In the genomic region with DNA sequence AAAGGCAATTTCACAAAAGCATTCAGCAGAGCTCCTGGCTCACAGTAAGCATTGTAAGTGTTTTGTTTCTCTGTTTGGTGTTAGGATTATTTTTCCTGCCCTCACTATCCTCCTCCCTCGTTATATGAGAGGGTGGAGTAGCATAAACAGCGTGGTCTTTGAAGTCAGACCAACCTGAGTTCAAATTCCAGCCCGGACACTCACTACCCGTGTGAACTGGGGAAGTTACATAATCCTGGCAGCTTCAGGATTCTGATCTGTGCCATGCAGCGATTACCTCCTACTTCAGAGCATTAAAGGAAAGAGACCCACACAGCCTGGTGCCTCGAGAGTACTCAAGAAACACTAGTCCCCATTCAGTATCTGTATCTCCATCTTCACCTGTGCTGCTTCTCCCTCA, we compare ENCODE assay signal across 1 cellular context.
TF ChIP-seq lines count a peak whose summit lies in the region.

No MANE protein-coding gene starts in this region.

TF ChIP-seq in HepG2, 621 proteins besides CTCF, POLR2A, EP300 and RAD21 (continued from another document and continues in another):
- TF ChIP-seq, protein P1, sequence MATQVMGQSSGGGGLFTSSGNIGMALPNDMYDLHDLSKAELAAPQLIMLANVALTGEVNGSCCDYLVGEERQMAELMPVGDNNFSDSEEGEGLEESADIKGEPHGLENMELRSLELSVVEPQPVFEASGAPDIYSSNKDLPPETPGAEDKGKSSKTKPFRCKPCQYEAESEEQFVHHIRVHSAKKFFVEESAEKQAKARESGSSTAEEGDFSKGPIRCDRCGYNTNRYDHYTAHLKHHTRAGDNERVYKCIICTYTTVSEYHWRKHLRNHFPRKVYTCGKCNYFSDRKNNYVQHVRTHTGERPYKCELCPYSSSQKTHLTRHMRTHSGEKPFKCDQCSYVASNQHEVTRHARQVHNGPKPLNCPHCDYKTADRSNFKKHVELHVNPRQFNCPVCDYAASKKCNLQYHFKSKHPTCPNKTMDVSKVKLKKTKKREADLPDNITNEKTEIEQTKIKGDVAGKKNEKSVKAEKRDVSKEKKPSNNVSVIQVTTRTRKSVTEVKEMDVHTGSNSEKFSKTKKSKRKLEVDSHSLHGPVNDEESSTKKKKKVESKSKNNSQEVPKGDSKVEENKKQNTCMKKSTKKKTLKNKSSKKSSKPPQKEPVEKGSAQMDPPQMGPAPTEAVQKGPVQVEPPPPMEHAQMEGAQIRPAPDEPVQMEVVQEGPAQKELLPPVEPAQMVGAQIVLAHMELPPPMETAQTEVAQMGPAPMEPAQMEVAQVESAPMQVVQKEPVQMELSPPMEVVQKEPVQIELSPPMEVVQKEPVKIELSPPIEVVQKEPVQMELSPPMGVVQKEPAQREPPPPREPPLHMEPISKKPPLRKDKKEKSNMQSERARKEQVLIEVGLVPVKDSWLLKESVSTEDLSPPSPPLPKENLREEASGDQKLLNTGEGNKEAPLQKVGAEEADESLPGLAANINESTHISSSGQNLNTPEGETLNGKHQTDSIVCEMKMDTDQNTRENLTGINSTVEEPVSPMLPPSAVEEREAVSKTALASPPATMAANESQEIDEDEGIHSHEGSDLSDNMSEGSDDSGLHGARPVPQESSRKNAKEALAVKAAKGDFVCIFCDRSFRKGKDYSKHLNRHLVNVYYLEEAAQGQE (IDR thresholded peaks at IDR 0.05; ENCODE audit: borderline replicate concordance in 1 of 2, low read depth in 1 of 2, low read length in 2 of 2) = no peak
- TF ChIP-seq EED (CRISPR knock-in tag; IDR thresholded peaks at IDR 0.05) (no peak), MIER2 (CRISPR knock-in tag; IDR thresholded peaks at IDR 0.05) (no peak), RFXANK (CRISPR knock-in tag; IDR thresholded peaks at IDR 0.05) (no peak), ZNF496 (CRISPR knock-in tag; IDR thresholded peaks at IDR 0.05; ENCODE audit: insufficient replicate concordance) (no peak), NFKBIZ (CRISPR knock-in tag; IDR thresholded peaks at IDR 0.05) (0 out of 2 replicates have a peak, but pooled peaks have one; percentile 41), THYN1 (CRISPR knock-in tag; IDR thresholded peaks at IDR 0.05; ENCODE audit: borderline replicate concordance, low read depth) (no peak), TBL1XR1 (IDR thresholded peaks at IDR 0.05; ENCODE audit: borderline replicate concordance, low read length, partially characterized antibody) (peak; percentile 76), DR1 (CRISPR knock-in tag; IDR thresholded peaks at IDR 0.05) (no peak), ZKSCAN1 (IDR thresholded peaks at IDR 0.05; ENCODE audit: low read length) (no peak), FOSL1 (CRISPR knock-in tag; IDR thresholded peaks at IDR 0.05; ENCODE audit: borderline replicate concordance) (no peak), ZBTB25 (CRISPR knock-in tag; IDR thresholded peaks at IDR 0.05) (peak; percentile 58; the same call in 1 of the 2 replicates), NFATC3 (CRISPR knock-in tag; IDR thresholded peaks at IDR 0.05) (no peak), ARID5B (CRISPR knock-in tag; IDR thresholded peaks at IDR 0.05) (peak; percentile 97), DMAP1 (CRISPR knock-in tag; IDR thresholded peaks at IDR 0.05) (no peak), RXRB (CRISPR knock-in tag; IDR thresholded peaks at IDR 0.05; ENCODE audit: borderline replicate concordance) (peak; percentile 81), CREM (IDR thresholded peaks at IDR 0.05) (peak; percentile 56; the same call in 1 of the 2 replicates), CREM (CRISPR knock-in tag; IDR thresholded peaks at IDR 0.05) (no peak), KMT2B (CRISPR knock-in tag; IDR thresholded peaks at IDR 0.05) (no peak), ZBTB43 (CRISPR knock-in tag; conservative IDR thresholded peaks at IDR 0.05) (no peak), PAXIP1 (CRISPR knock-in tag; conservative IDR thresholded peaks at IDR 0.05) (peak; percentile 92), KDM4B (CRISPR knock-in tag; IDR thresholded peaks at IDR 0.05) (0 out of 2 replicates have a peak, but pooled peaks have one; percentile 57), ATF3 (CRISPR knock-in tag; IDR thresholded peaks at IDR 0.05) (no peak)
- TF ChIP-seq, protein P2, sequence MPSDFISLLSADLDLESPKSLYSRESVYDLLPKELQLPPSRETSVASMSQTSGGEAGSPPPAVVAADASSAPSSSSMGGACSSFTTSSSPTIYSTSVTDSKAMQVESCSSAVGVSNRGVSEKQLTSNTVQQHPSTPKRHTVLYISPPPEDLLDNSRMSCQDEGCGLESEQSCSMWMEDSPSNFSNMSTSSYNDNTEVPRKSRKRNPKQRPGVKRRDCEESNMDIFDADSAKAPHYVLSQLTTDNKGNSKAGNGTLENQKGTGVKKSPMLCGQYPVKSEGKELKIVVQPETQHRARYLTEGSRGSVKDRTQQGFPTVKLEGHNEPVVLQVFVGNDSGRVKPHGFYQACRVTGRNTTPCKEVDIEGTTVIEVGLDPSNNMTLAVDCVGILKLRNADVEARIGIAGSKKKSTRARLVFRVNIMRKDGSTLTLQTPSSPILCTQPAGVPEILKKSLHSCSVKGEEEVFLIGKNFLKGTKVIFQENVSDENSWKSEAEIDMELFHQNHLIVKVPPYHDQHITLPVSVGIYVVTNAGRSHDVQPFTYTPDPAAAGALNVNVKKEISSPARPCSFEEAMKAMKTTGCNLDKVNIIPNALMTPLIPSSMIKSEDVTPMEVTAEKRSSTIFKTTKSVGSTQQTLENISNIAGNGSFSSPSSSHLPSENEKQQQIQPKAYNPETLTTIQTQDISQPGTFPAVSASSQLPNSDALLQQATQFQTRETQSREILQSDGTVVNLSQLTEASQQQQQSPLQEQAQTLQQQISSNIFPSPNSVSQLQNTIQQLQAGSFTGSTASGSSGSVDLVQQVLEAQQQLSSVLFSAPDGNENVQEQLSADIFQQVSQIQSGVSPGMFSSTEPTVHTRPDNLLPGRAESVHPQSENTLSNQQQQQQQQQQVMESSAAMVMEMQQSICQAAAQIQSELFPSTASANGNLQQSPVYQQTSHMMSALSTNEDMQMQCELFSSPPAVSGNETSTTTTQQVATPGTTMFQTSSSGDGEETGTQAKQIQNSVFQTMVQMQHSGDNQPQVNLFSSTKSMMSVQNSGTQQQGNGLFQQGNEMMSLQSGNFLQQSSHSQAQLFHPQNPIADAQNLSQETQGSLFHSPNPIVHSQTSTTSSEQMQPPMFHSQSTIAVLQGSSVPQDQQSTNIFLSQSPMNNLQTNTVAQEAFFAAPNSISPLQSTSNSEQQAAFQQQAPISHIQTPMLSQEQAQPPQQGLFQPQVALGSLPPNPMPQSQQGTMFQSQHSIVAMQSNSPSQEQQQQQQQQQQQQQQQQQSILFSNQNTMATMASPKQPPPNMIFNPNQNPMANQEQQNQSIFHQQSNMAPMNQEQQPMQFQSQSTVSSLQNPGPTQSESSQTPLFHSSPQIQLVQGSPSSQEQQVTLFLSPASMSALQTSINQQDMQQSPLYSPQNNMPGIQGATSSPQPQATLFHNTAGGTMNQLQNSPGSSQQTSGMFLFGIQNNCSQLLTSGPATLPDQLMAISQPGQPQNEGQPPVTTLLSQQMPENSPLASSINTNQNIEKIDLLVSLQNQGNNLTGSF (CRISPR knock-in tag; IDR thresholded peaks at IDR 0.05) = no peak
- TF ChIP-seq, protein P3, sequence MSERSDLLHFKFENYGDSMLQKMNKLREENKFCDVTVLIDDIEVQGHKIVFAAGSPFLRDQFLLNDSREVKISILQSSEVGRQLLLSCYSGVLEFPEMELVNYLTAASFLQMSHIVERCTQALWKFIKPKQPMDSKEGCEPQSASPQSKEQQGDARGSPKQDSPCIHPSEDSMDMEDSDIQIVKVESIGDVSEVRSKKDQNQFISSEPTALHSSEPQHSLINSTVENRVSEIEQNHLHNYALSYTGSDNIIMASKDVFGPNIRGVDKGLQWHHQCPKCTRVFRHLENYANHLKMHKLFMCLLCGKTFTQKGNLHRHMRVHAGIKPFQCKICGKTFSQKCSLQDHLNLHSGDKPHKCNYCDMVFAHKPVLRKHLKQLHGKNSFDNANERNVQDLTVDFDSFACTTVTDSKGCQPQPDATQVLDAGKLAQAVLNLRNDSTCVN (CRISPR knock-in tag; IDR thresholded peaks at IDR 0.05; ENCODE audit: borderline replicate concordance) = peak; percentile 55; the same call in 1 of the 2 replicates
- TF ChIP-seq, protein P4, sequence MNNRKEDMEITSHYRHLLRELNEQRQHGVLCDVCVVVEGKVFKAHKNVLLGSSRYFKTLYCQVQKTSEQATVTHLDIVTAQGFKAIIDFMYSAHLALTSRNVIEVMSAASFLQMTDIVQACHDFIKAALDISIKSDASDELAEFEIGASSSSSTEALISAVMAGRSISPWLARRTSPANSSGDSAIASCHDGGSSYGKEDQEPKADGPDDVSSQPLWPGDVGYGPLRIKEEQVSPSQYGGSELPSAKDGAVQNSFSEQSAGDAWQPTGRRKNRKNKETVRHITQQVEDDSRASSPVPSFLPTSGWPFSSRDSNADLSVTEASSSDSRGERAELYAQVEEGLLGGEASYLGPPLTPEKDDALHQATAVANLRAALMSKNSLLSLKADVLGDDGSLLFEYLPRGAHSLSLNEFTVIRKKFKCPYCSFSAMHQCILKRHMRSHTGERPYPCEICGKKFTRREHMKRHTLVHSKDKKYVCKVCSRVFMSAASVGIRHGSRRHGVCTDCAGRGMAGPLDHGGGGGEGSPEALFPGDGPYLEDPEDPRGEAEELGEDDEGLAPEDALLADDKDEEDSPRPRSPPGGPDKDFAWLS (CRISPR knock-in tag; IDR thresholded peaks at IDR 0.05; ENCODE audit: borderline replicate concordance) = no peak
- TF ChIP-seq, protein P5, sequence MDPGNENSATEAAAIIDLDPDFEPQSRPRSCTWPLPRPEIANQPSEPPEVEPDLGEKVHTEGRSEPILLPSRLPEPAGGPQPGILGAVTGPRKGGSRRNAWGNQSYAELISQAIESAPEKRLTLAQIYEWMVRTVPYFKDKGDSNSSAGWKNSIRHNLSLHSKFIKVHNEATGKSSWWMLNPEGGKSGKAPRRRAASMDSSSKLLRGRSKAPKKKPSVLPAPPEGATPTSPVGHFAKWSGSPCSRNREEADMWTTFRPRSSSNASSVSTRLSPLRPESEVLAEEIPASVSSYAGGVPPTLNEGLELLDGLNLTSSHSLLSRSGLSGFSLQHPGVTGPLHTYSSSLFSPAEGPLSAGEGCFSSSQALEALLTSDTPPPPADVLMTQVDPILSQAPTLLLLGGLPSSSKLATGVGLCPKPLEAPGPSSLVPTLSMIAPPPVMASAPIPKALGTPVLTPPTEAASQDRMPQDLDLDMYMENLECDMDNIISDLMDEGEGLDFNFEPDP (CRISPR knock-in tag; conservative IDR thresholded peaks at IDR 0.05) = no peak
